23 cellular contexts compared by ENCODE assay signal in the genomic region with DNA sequence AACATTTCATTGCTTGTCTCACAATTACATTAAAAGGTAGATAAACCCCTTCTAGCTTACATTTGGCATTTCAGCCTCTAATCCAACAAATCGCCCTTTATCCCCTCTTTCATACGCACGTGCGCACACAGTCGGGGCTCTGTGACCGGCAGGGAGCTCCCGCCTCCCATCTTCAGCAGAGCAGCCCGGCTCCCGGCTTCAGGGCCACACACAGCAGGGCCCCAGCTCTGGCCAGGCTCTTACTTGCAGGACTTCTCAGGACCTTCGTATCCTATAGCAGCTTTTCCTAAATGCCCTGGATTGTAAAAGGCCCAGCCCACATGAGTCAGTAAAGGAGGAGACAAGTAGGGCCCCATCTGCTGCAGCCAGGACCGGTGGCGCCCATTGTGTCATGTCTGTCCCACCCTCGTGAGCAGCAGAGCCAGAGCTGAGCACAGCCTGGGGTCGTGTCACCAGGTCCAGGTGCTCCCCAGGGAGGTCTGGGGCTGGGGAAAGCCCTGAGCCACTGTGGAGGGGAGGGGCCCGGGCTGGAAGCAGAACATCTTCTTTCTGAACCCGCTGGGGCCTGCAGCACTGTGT.
"Had no signal": no experiment of that assay in that cellular context is flagged by ENCODE, and none has a peak within 500 bp of the region (broad histone marks: within the 10 kb centered on the region; RNA-seq: fewer than 3 reads in every experiment).

No MANE protein-coding gene starts in this region.

- FAIRE-seq: astrocyte, colon had no signal

- H3K4me3 ChIP-seq: left ventricle myocardium inferior, upper lobe of left lung had no signal

- H3K9me3 ChIP-seq: left ventricle myocardium inferior, upper lobe of left lung had no signal

- H3K36me3 ChIP-seq: left ventricle myocardium inferior, upper lobe of left lung had no signal

- H3K4me1 Mint-ChIP-seq: activated B cell treated with CpG ODN at 0.5 μM for 24 hours; activated CD4-positive, alpha-beta T cell treated with anti-CD3 and anti-CD28 coated beads for 36 hours; central memory CD8-positive, alpha-beta T cell; naive thymus-derived CD8-positive, alpha-beta T cell; stimulated activated naive B cell treated with anti-CD40 and anti-IgM and Interleukin-4, amounts not matched to agents 10 μg/mL and 1 μg/mL and 100 μg/mL, for 72 hours had no signal

- H3K4me3 Mint-ChIP-seq: activated B cell treated with CpG ODN at 0.5 μM for 24 hours; activated CD4-positive, alpha-beta T cell treated with anti-CD3 and anti-CD28 coated beads for 36 hours; activated naive CD8-positive, alpha-beta T cell treated with anti-CD3 and anti-CD28 coated beads for 36 hours; activated T-cell treated with anti-CD3 and anti-CD28 coated beads, Interleukin-2, amount 50 U/mL, for 4 hours; central memory CD8-positive, alpha-beta T cell; mesothelial cell of epicardium; naive thymus-derived CD8-positive, alpha-beta T cell; stimulated activated naive B cell treated with anti-CD40 and anti-IgM and Interleukin-4, amounts not matched to agents 10 μg/mL and 1 μg/mL and 100 μg/mL, for 72 hours had no signal

- H3K27ac ChIP-seq: left ventricle myocardium inferior, upper lobe of left lung had no signal

- ATAC-seq: activated CD4-positive, alpha-beta T cell treated with anti-CD3 and anti-CD28 coated beads for 36 hours; activated T-cell treated with anti-CD3 and anti-CD28 coated beads, Interleukin-2, amount 50 U/mL, for 4 hours; naive thymus-derived CD8-positive, alpha-beta T cell; stimulated activated naive B cell treated with anti-CD40 and anti-IgM and Interleukin-4, amounts not matched to agents 10 μg/mL and 1 μg/mL and 100 μg/mL, for 72 hours had no signal

- H3K27me3 Mint-ChIP-seq: activated B cell treated with CpG ODN at 0.5 μM for 24 hours; activated naive CD8-positive, alpha-beta T cell treated with anti-CD3 and anti-CD28 coated beads for 36 hours; stimulated activated naive B cell treated with anti-CD40 and anti-IgM and Interleukin-4, amounts not matched to agents 10 μg/mL and 1 μg/mL and 100 μg/mL, for 72 hours had no signal

- H3K36me3 Mint-ChIP-seq: activated naive CD8-positive, alpha-beta T cell treated with anti-CD3 and anti-CD28 coated beads for 36 hours; mesothelial cell of epicardium; naive thymus-derived CD8-positive, alpha-beta T cell; stimulated activated naive B cell treated with anti-CD40 and anti-IgM and Interleukin-4, amounts not matched to agents 10 μg/mL and 1 μg/mL and 100 μg/mL, for 72 hours had no signal

- H3K27me3 ChIP-seq: upper lobe of left lung had no signal

- DNase-seq: activated B cell treated with CpG ODN at 0.5 μM for 24 hours; activated CD4-positive, alpha-beta T cell treated with anti-CD3 and anti-CD28 coated beads for 36 hours; activated CD4-positive, alpha-beta T cell treated with anti-CD3 and anti-CD28 coated beads, Interleukin-2, amount 50 U/mL, for 48 hours; activated CD8-positive, alpha-beta memory T cell treated with anti-CD3 and anti-CD28 coated beads, Interleukin-2, amount 50 U/mL, for 48 hours; activated naive CD4-positive, alpha-beta T cell; activated naive CD8-positive, alpha-beta T cell treated with anti-CD3 and anti-CD28 coated beads for 36 hours; activated T-cell treated with anti-CD3 and anti-CD28 coated beads, Interleukin-2, amount 50 U/mL, for 4 hours; effector memory CD4-positive, alpha-beta T cell; foreskin melanocyte; hippocampal formation; left ventricle myocardium inferior; naive thymus-derived CD8-positive, alpha-beta T cell; stimulated activated CD4-positive, alpha-beta T cell treated with anti-CD3 and anti-CD28 coated beads, Interleukin-2, amount 100 ng/mL, for 48 hours; stimulated activated CD8-positive, alpha-beta memory T cell treated with anti-CD3 and anti-CD28 coated beads, Interleukin-4, amount 100 ng/mL, for 48 hours; stimulated activated naive B cell treated with anti-CD40 and anti-IgM and Interleukin-4, amounts not matched to agents 10 μg/mL and 1 μg/mL and 100 μg/mL, for 72 hours; T-helper 9 cell had no signal

- H3K9me3 Mint-ChIP-seq: activated B cell treated with CpG ODN at 0.5 μM for 24 hours; activated T-cell treated with anti-CD3 and anti-CD28 coated beads, Interleukin-2, amount 50 U/mL, for 4 hours; activated T-helper 2 cell treated with anti-CD3 and anti-CD28 coated beads, Interferon-gamma antibody, Interleukin-2, Interleukin-4, amounts not matched to agents 10 μg/mL and 5 μg/mL and 100 μg/mL, durations not matched to agents 14 hours and 24 hours and 36 hours; central memory CD8-positive, alpha-beta T cell; mesothelial cell of epicardium; naive thymus-derived CD8-positive, alpha-beta T cell had no signal

- H3K27ac Mint-ChIP-seq: activated B cell treated with CpG ODN at 0.5 μM for 24 hours; activated CD4-positive, alpha-beta T cell treated with anti-CD3 and anti-CD28 coated beads for 36 hours; activated naive CD8-positive, alpha-beta T cell treated with anti-CD3 and anti-CD28 coated beads for 36 hours; activated T-helper 2 cell treated with anti-CD3 and anti-CD28 coated beads, Interferon-gamma antibody, Interleukin-2, Interleukin-4, amounts not matched to agents 10 μg/mL and 5 μg/mL and 100 μg/mL, durations not matched to agents 14 hours and 24 hours and 36 hours; mesothelial cell of epicardium; progenitor cell of endocrine pancreas; stimulated activated naive B cell treated with anti-CD40 and anti-IgM and Interleukin-4, amounts not matched to agents 10 μg/mL and 1 μg/mL and 100 μg/mL, for 72 hours had no signal

- H3K4me1 ChIP-seq: left ventricle myocardium inferior, upper lobe of left lung had no signal
